In the genomic region with DNA sequence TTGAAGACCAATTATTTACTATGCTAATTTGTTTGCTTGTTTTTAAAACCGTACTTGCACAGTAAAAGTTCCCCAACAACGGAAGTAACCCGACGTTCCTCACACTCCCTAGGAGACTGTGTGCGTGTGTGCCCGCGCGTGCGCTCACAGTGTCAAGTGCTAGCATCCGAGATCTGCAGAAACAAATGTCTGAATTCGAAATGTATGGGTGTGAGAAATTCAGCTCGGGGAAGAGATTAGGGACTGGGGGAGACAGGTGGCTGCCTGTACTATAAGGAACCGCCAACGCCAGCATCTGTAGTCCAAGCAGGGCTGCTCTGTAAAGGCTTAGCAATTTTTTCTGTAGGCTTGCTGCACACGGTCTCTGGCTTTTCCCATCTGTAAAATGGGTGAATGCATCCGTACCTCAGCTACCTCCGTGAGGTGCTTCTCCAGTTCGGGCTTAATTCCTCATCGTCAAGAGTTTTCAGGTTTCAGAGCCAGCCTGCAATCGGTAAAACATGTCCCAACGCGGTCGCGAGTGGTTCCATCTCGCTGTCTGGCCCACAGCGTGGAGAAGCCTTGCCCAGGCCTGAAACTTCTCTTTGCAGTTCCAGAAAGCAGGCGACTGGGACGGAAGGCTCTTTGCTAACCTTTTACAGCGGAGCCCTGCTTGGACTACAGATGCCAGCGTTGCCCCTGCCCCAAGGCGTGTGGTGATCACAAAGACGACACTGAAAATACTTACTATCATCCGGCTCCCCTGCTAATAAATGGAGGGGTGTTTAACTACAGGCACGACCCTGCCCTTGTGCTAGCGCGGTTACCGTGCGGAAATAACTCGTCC, we compare ENCODE assay signal across 14 cellular contexts. TPM values are rescaled to one million over a fixed set of nuclear protein-coding genes. Genes with fewer than 3 reads are reported as not detected.
DNase-seq lines count a peak whose midpoint lies in the region; ATAC-seq and TF ChIP-seq lines count a peak whose summit lies in the region.
"Had no signal": no experiment of that assay in that cellular context is flagged by ENCODE, and none has a peak within 500 bp of the region (broad histone marks: within the 10 kb centered on the region; RNA-seq: fewer than 3 reads in every experiment).

No MANE protein-coding gene starts in this region.

- CTCF ChIA-PET in activated naive CD4-positive, alpha-beta T cell treated with anti-CD3 and anti-CD28 coated beads for 36 hours (lab: Charles Lee), result interaction anchor here (1.0 to 1.2 kb wide), 2 partner anchors 103 to 172 kb away, joined by 4 to 5 read pairs; no protein-coding TSS in a partner anchor
- CTCF ChIA-PET in A673 (lab: Charles Lee), result no interaction called here

- no peaks in the 10 kb centered on the region for H3K27me3 ChIP-seq in SJCRH30
- peaks cover 99% of the 10 kb centered on the region for H3K27me3 ChIP-seq in A673 (replicated peaks; ENCODE audit: insufficient read depth, low read depth, low read length, poor library complexity)

- no peaks in the 10 kb centered on the region for H3K9me3 ChIP-seq in SJCRH30 (replicated peaks)
- H3K9me3 ChIP-seq in A673 (ENCODE audit: low read depth, low read length, poor library complexity, severe bottlenecking), result no peaks in the 10 kb centered on the region
- H3K9me3 ChIP-seq: heart left ventricle, right atrium auricular region, upper lobe of right lung had no signal

- no peaks in the 10 kb centered on the region for H3K9me3 Mint-ChIP-seq in activated naive CD4-positive, alpha-beta T cell treated with anti-CD3 and anti-CD28 coated beads for 36 hours
- peaks cover 30% of the 10 kb centered on the region for H3K9me3 Mint-ChIP-seq in glutamatergic neuron (ENCODE audit: unreplicated experiment)
- peaks cover 0 to 3% of the 10 kb centered on the region in 2 donors for H3K9me3 Mint-ChIP-seq in stimulated activated naive B cell treated with anti-CD40 and anti-IgM and Interleukin-4, amounts not matched to agents 10 μg/mL and 1 μg/mL and 100 μg/mL, for 72 hours

- H3K4me3 Mint-ChIP-seq in activated naive CD4-positive, alpha-beta T cell treated with anti-CD3 and anti-CD28 coated beads for 36 hours, result peak overlapping the region; percentile 7
- peak overlapping the region; percentile 92 for H3K4me3 Mint-ChIP-seq in glutamatergic neuron (ENCODE audit: unreplicated experiment)
- peak overlapping the region; percentile 1 to 70 for H3K4me3 Mint-ChIP-seq in stimulated activated naive B cell treated with anti-CD40 and anti-IgM and Interleukin-4, amounts not matched to agents 10 μg/mL and 1 μg/mL and 100 μg/mL, for 72 hours

- TF ChIP-seq CTCF in glutamatergic neuron (IDR thresholded peaks at IDR 0.05; ENCODE audit: partially characterized antibody, unreplicated experiment), result no peak
- no peak for TF ChIP-seq CTCF in A673 (conservative IDR thresholded peaks at IDR 0.05; ENCODE audit: low read depth, low read length)

- intact Hi-C loops in activated naive CD4-positive, alpha-beta T cell treated with anti-CD3 and anti-CD28 coated beads for 36 hours (cut with micrococcal nuclease), result loop anchor here (2.0 to 10.0 kb wide), 3 partner anchors 46 to 173 kb away; partner anchors contain the start of gene OLIG1
- intact Hi-C loops in A673 (cut with micrococcal nuclease; ENCODE audit: unreplicated experiment), result no loop called here

- no TSS peak for BruUV-seq in A673 (replicated peaks; lab: Mats Ljungman, UMichigan)

- no peak for DNase-seq in activated naive CD4-positive, alpha-beta T cell treated with anti-CD3 and anti-CD28 coated beads for 36 hours
- no peak for DNase-seq in activated naive CD4-positive, alpha-beta T cell treated with Interleukin-2 at 50 U/mL for 16 hours
- DNase-seq in SJCRH30 (no peak), glutamatergic neuron (no peak), NOMO-1 (lab: John Stamatoyannopoulos, UW; ENCODE audit: unreplicated experiment in 2 of 2) (no peak), A673 (ENCODE audit: low spot score) (no peak)
- DNase-seq in stimulated activated naive B cell treated with anti-CD40 and anti-IgM and Interleukin-4, amounts not matched to agents 10 μg/mL and 1 μg/mL and 100 μg/mL, for 72 hours, result no peak
- no peak for DNase-seq in stimulated activated CD4-positive, alpha-beta T cell treated with anti-CD3 and anti-CD28 coated beads, Interleukin-1b, Interleukin-23, amount 100 ng/mL, for 48 hours
- DNase-seq: GM23248, heart left ventricle, upper lobe of right lung had no signal

- ATAC-seq in stimulated activated naive B cell treated with anti-CD40 and anti-IgM and Interleukin-4, amounts not matched to agents 10 μg/mL and 1 μg/mL and 100 μg/mL, for 72 hours (replicated peaks), result no peak
- ATAC-seq: heart left ventricle, upper lobe of right lung had no signal

- no peak overlapping the region for H3K27ac Mint-ChIP-seq in activated naive CD4-positive, alpha-beta T cell treated with anti-CD3 and anti-CD28 coated beads for 36 hours
- peak overlapping the region; percentile 35 for H3K27ac Mint-ChIP-seq in glutamatergic neuron (ENCODE audit: unreplicated experiment)
- peak overlapping the region; percentile 90 for H3K27ac Mint-ChIP-seq in stimulated activated naive B cell treated with anti-CD40 and anti-IgM and Interleukin-4, amounts not matched to agents 10 μg/mL and 1 μg/mL and 100 μg/mL, for 72 hours

- H3K4me1 ChIP-seq in SJCRH30 (peaks cover 6% of the 10 kb centered on the region; the same call in 1 of the 2 replicates), A673 (ENCODE audit: insufficient read depth, low read length, poor library complexity, severe bottlenecking) (no peaks in the 10 kb centered on the region)
- H3K4me1 ChIP-seq: SJSA1 had no signal

- H3K4me3 ChIP-seq in SJCRH30 (peak overlapping the region; percentile 69), A673 (ENCODE audit: low read depth, low read length, poor library complexity, severe bottlenecking) (no peak overlapping the region)
- H3K4me3 ChIP-seq: BLaER1 treated with 17β-estradiol and CSF1 and Interleukin-3, amounts not matched to agents 10 nM and 100 nM; GM23248; SJSA1; upper lobe of right lung had no signal

- no peaks in the 10 kb centered on the region for H3K36me3 Mint-ChIP-seq in activated naive CD4-positive, alpha-beta T cell treated with anti-CD3 and anti-CD28 coated beads for 36 hours (ENCODE audit: low read depth)
- H3K36me3 Mint-ChIP-seq in glutamatergic neuron (ENCODE audit: unreplicated experiment), result no peaks in the 10 kb centered on the region
- H3K36me3 Mint-ChIP-seq in stimulated activated naive B cell treated with anti-CD40 and anti-IgM and Interleukin-4, amounts not matched to agents 10 μg/mL and 1 μg/mL and 100 μg/mL, for 72 hours, result peaks cover 7 to 8% of the 10 kb centered on the region in 2 donors

- H3K36me3 ChIP-seq in SJCRH30 (peaks cover 10% of the 10 kb centered on the region), A673 (ENCODE audit: insufficient read depth, low read length, poor library complexity, severe bottlenecking) (no peaks in the 10 kb centered on the region)
- H3K36me3 ChIP-seq: heart left ventricle, right atrium auricular region, SJSA1, upper lobe of right lung had no signal

- no peak overlapping the region; the same call in 1 of the 2 replicates for H3K27ac ChIP-seq in SJCRH30
- H3K27ac ChIP-seq in A673 (ENCODE audit: low read depth, low read length, poor library complexity, severe bottlenecking), result no peak overlapping the region
- H3K27ac ChIP-seq: BLaER1 treated with 17β-estradiol and CSF1 and Interleukin-3, amounts not matched to agents 10 nM and 100 nM; GM23248; heart left ventricle; right atrium auricular region; SJSA1; upper lobe of right lung had no signal

- peaks cover 81% of the 10 kb centered on the region for H3K27me3 Mint-ChIP-seq in activated naive CD4-positive, alpha-beta T cell treated with anti-CD3 and anti-CD28 coated beads for 36 hours (ENCODE audit: low read depth)
- H3K27me3 Mint-ChIP-seq in glutamatergic neuron (ENCODE audit: unreplicated experiment), result peaks cover 34% of the 10 kb centered on the region
- peaks cover 70 to 86% of the 10 kb centered on the region in 2 donors for H3K27me3 Mint-ChIP-seq in stimulated activated naive B cell treated with anti-CD40 and anti-IgM and Interleukin-4, amounts not matched to agents 10 μg/mL and 1 μg/mL and 100 μg/mL, for 72 hours

- POLR2A ChIA-PET in A673 (lab: Charles Lee; ENCODE audit: low non-redundant PET), result no interaction called here

- peaks cover 61% of the 10 kb centered on the region for H3K4me1 Mint-ChIP-seq in activated naive CD4-positive, alpha-beta T cell treated with anti-CD3 and anti-CD28 coated beads for 36 hours (ENCODE audit: low read depth)
- H3K4me1 Mint-ChIP-seq in glutamatergic neuron (ENCODE audit: low read depth, unreplicated experiment), result peaks cover 24% of the 10 kb centered on the region
- H3K4me1 Mint-ChIP-seq in stimulated activated naive B cell treated with anti-CD40 and anti-IgM and Interleukin-4, amounts not matched to agents 10 μg/mL and 1 μg/mL and 100 μg/mL, for 72 hours, result peaks cover 32 to 56% of the 10 kb centered on the region in 2 donors

RNA-seq across cellular contexts. Expression of gene OLIG2, which starts 1.2 kb away (rescaled TPM):
- total RNA-seq in activated naive CD4-positive, alpha-beta T cell treated with anti-CD3 and anti-CD28 coated beads for 36 hours, result not detected
- 15.9 and 17.2 TPM in 2 replicates for total RNA-seq in SJCRH30 (2014; rRNA removed; shearing (Covaris generic))
- total RNA-seq in glutamatergic neuron (ENCODE audit: unreplicated experiment) (21.4 TPM), A673 (2021) (not detected in 2 replicates)
- total RNA-seq: GM23248, heart left ventricle, right atrium auricular region, SJSA1, upper lobe of right lung had no signal

RNA-seq across cellular contexts. Expression of gene OLIG1, which starts 45.5 kb away (rescaled TPM):
- total RNA-seq in activated naive CD4-positive, alpha-beta T cell treated with anti-CD3 and anti-CD28 coated beads for 36 hours, result not detected
- total RNA-seq in SJCRH30 (2014; rRNA removed; shearing (Covaris generic)), result 2.9 and 3.3 TPM in 2 replicates
- 14.2 TPM for total RNA-seq in glutamatergic neuron (ENCODE audit: unreplicated experiment)
- total RNA-seq in A673 (2021), result not detected in 2 replicates
- total RNA-seq: GM23248, right atrium auricular region, SJSA1 had no signal

Comparison
In these comparisons a context has a peak if more than half of its experiments do, and no peak if none do; other contexts are left out.
1. H3K4me3 Mint-ChIP-seq: peak in every context shown above with its lines; median percentile 92 in glutamatergic neuron; 36 in stimulated activated naive B cell treated with anti-CD40 and anti-IgM and Interleukin-4, amounts not matched to agents 10 μg/mL and 1 μg/mL and 100 μg/mL, for 72 hours; 7 in activated naive CD4-positive, alpha-beta T cell treated with anti-CD3 and anti-CD28 coated beads for 36 hours.
2. RNA of gene OLIG2, which starts 1.2 kb away (total RNA-seq): 21.4 TPM in glutamatergic neuron (single experiment) and 15.9 to 17.2 TPM in SJCRH30; not detected in activated naive CD4-positive, alpha-beta T cell treated with anti-CD3 and anti-CD28 coated beads for 36 hours and not detected in A673; every median in the first group is over 10 times any median in the second.